ENCODE assay signal across 25 cellular contexts in the genomic region with DNA sequence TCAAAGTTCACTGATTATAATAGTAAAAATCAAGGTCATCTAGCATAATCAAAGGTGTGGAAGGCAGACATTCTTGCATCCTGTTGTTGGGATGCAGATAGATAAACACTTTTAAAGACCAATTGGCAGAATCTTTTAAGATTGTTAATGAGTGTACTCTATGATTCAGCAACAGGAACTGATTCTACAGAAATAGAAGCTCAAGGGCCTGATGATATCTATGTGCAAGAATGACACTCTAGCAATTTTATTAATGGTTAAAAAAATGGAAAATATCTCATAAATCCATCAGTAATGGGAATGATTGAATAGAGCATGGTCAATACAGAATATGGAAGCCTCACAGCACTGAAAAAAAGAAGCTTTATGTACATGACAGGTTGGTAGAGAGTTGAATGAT. TPM values are rescaled to one million over a fixed set of nuclear protein-coding genes. Genes with fewer than 3 reads are reported as not detected.
DNase-seq lines count a peak whose midpoint lies in the region; ATAC-seq, FAIRE-seq and TF ChIP-seq lines count a peak whose summit lies in the region.
"Had no signal": no experiment of that assay in that cellular context is flagged by ENCODE, and none has a peak within 500 bp of the region (broad histone marks: within the 10 kb centered on the region; RNA-seq: fewer than 3 reads in every experiment).

No MANE protein-coding gene starts in this region.

- DNase-seq in HCEC 1CT (peak; percentile 25), K562 (ENCODE audit: extremely low read depth in 1 of 4, low spot score in 3 of 4) (no peak), psoas muscle (no peak), superior temporal gyrus (ENCODE audit: extremely low spot score) (no peak)
- DNase-seq: activated CD4-positive, alpha-beta T cell treated with anti-CD3 and anti-CD28 coated beads for 36 hours; activated naive CD4-positive, alpha-beta T cell treated with anti-CD3 and anti-CD28 coated beads, Interleukin-2, amount 50 U/mL, for 16 hours; activated T-cell treated with anti-CD3 and anti-CD28 coated beads, Interleukin-2, amount 50 U/mL, for 72 hours; CD8-positive, alpha-beta memory T cell; H9; heart right ventricle; left ventricle myocardium inferior; NCI-H187 treated with DMSO at 0.1 percent for 48 hours; NCI-H774; SHP77 treated with DMSO at 0.1 percent for 48 hours; small intestine; stimulated activated naive CD4-positive, alpha-beta T cell; T-helper 1 cell; transverse colon had no signal

- CTCF ChIA-PET in K562 (lab: Yijun Ruan, JAX; ENCODE audit: low intra/inter-chr PET ratio): interaction anchor here (0.6 kb wide), 1 partner anchor 1992 kb away, joined by 4 read pairs; no protein-coding TSS in a partner anchor

- in situ Hi-C loops in K562 (cut with MboI): no loop called here

- no peak overlapping the region for H2AFZ ChIP-seq in K562 (ENCODE audit: low read depth, low read length)
- H2AFZ ChIP-seq: neural progenitor cell had no signal

- TF ChIP-seq POLR2A in K562 (conservative IDR thresholded peaks at IDR 0.05) (no peak), gastroesophageal sphincter (IDR thresholded peaks at IDR 0.05) (no peak)

- H3K4me2 ChIP-seq in K562 (ENCODE audit: insufficient read depth, low read length): no peak overlapping the region
- H3K4me2 ChIP-seq: KMS-11, neural progenitor cell had no signal

- H3K27ac ChIP-seq in K562 (ENCODE audit: extremely low read depth, low read depth, low read length) (no peak overlapping the region), psoas muscle (peak overlapping the region; percentile 19), gastroesophageal sphincter (no peak overlapping the region)
- H3K27ac ChIP-seq: heart right ventricle, KMS-11, left ventricle myocardium inferior, neural progenitor cell, transverse colon had no signal

- POLR2A ChIA-PET in K562 (lab: Yijun Ruan, JAX): no interaction called here

- TF ChIP-seq CTCF in K562 (IDR thresholded peaks at IDR 0.05 in 2 of 3, conservative IDR thresholded peaks at IDR 0.05 in 1 of 3; ENCODE audit: insufficient read depth in 2 of 3, low read depth in 1 of 3, low read length in 3 of 3) (no peak), psoas muscle (IDR thresholded peaks at IDR 0.05) (no peak), gastroesophageal sphincter (IDR thresholded peaks at IDR 0.05) (no peak)

- H3K36me3 ChIP-seq in K562 (ENCODE audit: control insufficient read depth, insufficient read depth, low read length) (no peaks in the 10 kb centered on the region), psoas muscle (ENCODE audit: insufficient read depth in 1 of 2, low read depth in 1 of 2) (no peaks in the 10 kb centered on the region), gastroesophageal sphincter (no peaks in the 10 kb centered on the region)
- H3K36me3 ChIP-seq: heart right ventricle, left ventricle myocardium inferior, neural progenitor cell, transverse colon had no signal

- BruUV-seq in K562 (replicated peaks; lab: Mats Ljungman, UMichigan): no TSS peak

- H3K9me1 ChIP-seq in K562 (ENCODE audit: control insufficient read depth, insufficient read depth, low read length): no peaks in the 10 kb centered on the region

- no peak overlapping the region for H3K4me3 ChIP-seq in K562
- H3K4me3 ChIP-seq in psoas muscle: no peak overlapping the region
- no peak overlapping the region for H3K4me3 ChIP-seq in gastroesophageal sphincter
- H3K4me3 ChIP-seq: heart right ventricle, left ventricle myocardium inferior, neural progenitor cell, transverse colon had no signal

- H3K9me3 ChIP-seq in K562 (replicated peaks; ENCODE audit: control insufficient read depth, insufficient read depth, low read depth, low read length) (no peaks in the 10 kb centered on the region), psoas muscle (no peaks in the 10 kb centered on the region), gastroesophageal sphincter (no peaks in the 10 kb centered on the region)
- H3K9me3 ChIP-seq: heart right ventricle, left ventricle myocardium inferior, transverse colon had no signal

- no peak for TF ChIP-seq RAD21 in K562 (CRISPR knock-in tag; conservative IDR thresholded peaks at IDR 0.05 in 1 of 2, IDR thresholded peaks at IDR 0.05 in 1 of 2)

- TF ChIP-seq EP300 in K562 (IDR thresholded peaks at IDR 0.05; ENCODE audit: low read length) (no peak), gastroesophageal sphincter (IDR thresholded peaks at IDR 0.05) (no peak)

- H4K20me1 ChIP-seq in K562 (replicated peaks; ENCODE audit: control insufficient read depth, insufficient read depth, low read length): no peaks in the 10 kb centered on the region

- no peak overlapping the region for H3K9ac ChIP-seq in K562 (ENCODE audit: insufficient read depth in 1 of 2, low read depth in 2 of 2, low read length in 2 of 2)
- H3K9ac ChIP-seq: KMS-11, neural progenitor cell had no signal

- H3K4me1 ChIP-seq in K562 (replicated peaks in 1 of 2; ENCODE audit: control insufficient read depth in 2 of 2, insufficient read depth in 2 of 2, low read length in 2 of 2) (no peaks in the 10 kb centered on the region), psoas muscle (peaks cover 9% of the 10 kb centered on the region), gastroesophageal sphincter (peaks cover 0 to 8% (median 2%) of the 10 kb centered on the region in 3 donors)

- peaks cover 12 to 27% of the 10 kb centered on the region in 2 experiments; a peak in 3 of 5 replicates for H3K27me3 ChIP-seq in K562 (ENCODE audit: control insufficient read depth in 2 of 2, insufficient read depth in 2 of 2, low read length in 2 of 2)
- H3K27me3 ChIP-seq in psoas muscle (ENCODE audit: insufficient read depth in 3 of 3, low read length in 2 of 3): no peaks in the 10 kb centered on the region
- H3K27me3 ChIP-seq in gastroesophageal sphincter: no peaks in the 10 kb centered on the region
- H3K27me3 ChIP-seq: heart right ventricle, neural progenitor cell, transverse colon had no signal

- FAIRE-seq in K562 (lab: Jason Lieb, UNC): no peak
- FAIRE-seq: colon, small intestine had no signal

- no peak for ATAC-seq in K562
- ATAC-seq in psoas muscle: no peak
- ATAC-seq in GM21576 (IDR thresholded peaks at IDR 0.05; ENCODE audit: unreplicated experiment): no peak
- no peak for ATAC-seq in gastroesophageal sphincter
- ATAC-seq: activated CD4-positive, alpha-beta T cell treated with anti-CD3 and anti-CD28 coated beads for 36 hours; activated T-cell treated with anti-CD3 and anti-CD28 coated beads, Interleukin-2, amount 50 U/mL, for 72 hours; heart right ventricle had no signal

- intact Hi-C loops in K562 (cut with micrococcal nuclease) (no loop called here), psoas muscle (cut with DNase I) (no loop called here)

- H3K79me2 ChIP-seq in K562 (ENCODE audit: control insufficient read depth, insufficient read depth, low read length): no peaks in the 10 kb centered on the region

RNA-seq across cellular contexts. Expression of a gene that starts 2.2 kb away (rescaled TPM):
- total RNA-seq in K562 (2011; cell fraction: chromatin; rRNA removed; ENCODE audit: low replicate concordance): not detected in 2 replicates
- total RNA-seq in K562 (2011; cell fraction: nucleolus; rRNA removed): not detected in 2 replicates
- total RNA-seq in K562 (2011; cell fraction: nucleoplasm; rRNA removed): not detected in 2 replicates
- total RNA-seq in K562 (2014; rRNA removed): not detected in 2 replicates
- total RNA-seq in K562 (2014; rRNA removed; fragmentation: Illumina TruSeq; extraction: Trizol): not detected in 2 replicates
- total RNA-seq in K562 (2015; rRNA removed; fragmentation: Illumina TruSeq; extraction: Trizol): not detected in 2 replicates
- not detected in 2 replicates for total RNA-seq in K562 (2021)
- polyA plus RNA-seq in K562 (2011; rRNA removed): not detected in 2 replicates
- not detected in 2 replicates for polyA plus RNA-seq in K562 (2011; cell fraction: cytosol; rRNA removed)
- not detected in 2 replicates for polyA plus RNA-seq in K562 (2011; cell fraction: nucleus; rRNA removed)
- 0.07 TPM in 1 of 2 replicates, not detected in the other for polyA plus RNA-seq in K562 (2012)
- not detected in 2 replicates for polyA plus RNA-seq in K562 (2014; fragmentation: Illumina TruSeq; extraction: Trizol)
- polyA plus RNA-seq in K562 (2014; fragmentation: Nextera tagmentation; extraction: Ambion mirVana): under 1 TPM in 1 of 2 experiments, not detected in 1; 0.07 TPM
- polyA plus RNA-seq in K562 (2014; rRNA removed): not detected in 2 replicates
- polyA minus RNA-seq in K562 (2011; rRNA and poly(A)+ RNA removed): not detected in 2 replicates
- not detected in 2 replicates for polyA minus RNA-seq in K562 (2011; cell fraction: cytosol; rRNA and poly(A)+ RNA removed)
- polyA minus RNA-seq in K562 (2011; cell fraction: nucleus; rRNA and poly(A)+ RNA removed): not detected in 2 replicates
- 1 to 10 TPM in 1 of 4 donors, under 1 TPM in 3; 0.07 to 2.0 (median 0.38) TPM for total RNA-seq in psoas muscle
- 1 to 10 TPM in 1 of 3 donors, under 1 TPM in 2; 0.03 to 1.3 (median 0.13) TPM for polyA plus RNA-seq in psoas muscle
- under 1 TPM in 1 of 4 donors, not detected in 3; 0.47 TPM for total RNA-seq in gastroesophageal sphincter
- total RNA-seq: activated CD4-positive, alpha-beta T cell treated with anti-CD3 and anti-CD28 coated beads for 36 hours; activated T-cell treated with anti-CD3 and anti-CD28 coated beads, Interleukin-2, amount 50 U/mL, for 72 hours; CD8-positive, alpha-beta memory T cell; OCI-LY7 had no signal
- polyA plus RNA-seq: CD8-positive, alpha-beta memory T cell had no signal

RNA-seq across cellular contexts. Expression of a gene that starts 33.7 kb away (rescaled TPM):
- 0.21 and 1.2 TPM in 2 replicates for total RNA-seq in K562 (2011; cell fraction: chromatin; rRNA removed; ENCODE audit: low replicate concordance)
- total RNA-seq in K562 (2011; cell fraction: nucleolus; rRNA removed): 0.50 TPM in 1 of 2 replicates, not detected in the other
- total RNA-seq in K562 (2011; cell fraction: nucleoplasm; rRNA removed): 0.44 and 0.76 TPM in 2 replicates
- total RNA-seq in K562 (2014; rRNA removed) (not detected in 2 replicates), K562 (2014; rRNA removed; fragmentation: Illumina TruSeq; extraction: Trizol) (not detected in 2 replicates), K562 (2015; rRNA removed; fragmentation: Illumina TruSeq; extraction: Trizol) (not detected in 2 replicates), K562 (2021) (0.04 and 0.09 TPM in 2 replicates), psoas muscle (1,000 to 10,000 TPM in 1 of 4 donors, 100 to 1,000 TPM in 3; 523 to 1,040 (median 587) TPM), gastroesophageal sphincter (100 to 1,000 TPM; 100 to 348 (median 142) TPM)
- polyA plus RNA-seq in K562 (2011; rRNA removed) (0.11 and 0.14 TPM in 2 replicates), K562 (2014; fragmentation: Illumina TruSeq; extraction: Trizol) (0.04 TPM in 1 of 2 replicates, not detected in the other), K562 (2014; fragmentation: Nextera tagmentation; extraction: Ambion mirVana) (not detected), K562 (2014; rRNA removed) (not detected in 2 replicates), psoas muscle (100 to 1,000 TPM in 2 of 3 donors, 10 to 100 TPM in 1; 52.5 to 194 (median 162) TPM)
- 0.06 and 0.44 TPM in 2 replicates for polyA plus RNA-seq in K562 (2011; cell fraction: cytosol; rRNA removed)
- polyA plus RNA-seq in K562 (2011; cell fraction: nucleus; rRNA removed): 0.43 and 0.55 TPM in 2 replicates
- 0.18 and 0.23 TPM in 2 replicates for polyA plus RNA-seq in K562 (2012)
- 0.06 and 0.07 TPM in 2 replicates for polyA minus RNA-seq in K562 (2011; rRNA and poly(A)+ RNA removed)
- polyA minus RNA-seq in K562 (2011; cell fraction: cytosol; rRNA and poly(A)+ RNA removed): not detected in 2 replicates
- 0.13 and 0.22 TPM in 2 replicates for polyA minus RNA-seq in K562 (2011; cell fraction: nucleus; rRNA and poly(A)+ RNA removed)
- total RNA-seq: activated CD4-positive, alpha-beta T cell treated with anti-CD3 and anti-CD28 coated beads for 36 hours; activated T-cell treated with anti-CD3 and anti-CD28 coated beads, Interleukin-2, amount 50 U/mL, for 72 hours; CD8-positive, alpha-beta memory T cell; OCI-LY7 had no signal
- polyA plus RNA-seq: CD8-positive, alpha-beta memory T cell had no signal

RNA-seq across cellular contexts. Expression of a gene that starts 41.1 kb away (rescaled TPM):
- not detected in 2 replicates for total RNA-seq in K562 (2011; cell fraction: chromatin; rRNA removed; ENCODE audit: low replicate concordance)
- not detected in 2 replicates for total RNA-seq in K562 (2011; cell fraction: nucleolus; rRNA removed)
- total RNA-seq in K562 (2011; cell fraction: nucleoplasm; rRNA removed): not detected in 2 replicates
- total RNA-seq in K562 (2014; rRNA removed) (not detected in 2 replicates), K562 (2014; rRNA removed; fragmentation: Illumina TruSeq; extraction: Trizol) (not detected in 2 replicates), K562 (2015; rRNA removed; fragmentation: Illumina TruSeq; extraction: Trizol) (not detected in 2 replicates), K562 (2021) (not detected in 2 replicates), psoas muscle (100 to 1,000 TPM; 399 to 903 (median 583) TPM), gastroesophageal sphincter (1 to 10 TPM; 1.3 to 8.8 (median 2.2) TPM)
- polyA plus RNA-seq in K562 (2011; rRNA removed) (not detected in 2 replicates), K562 (2014; fragmentation: Illumina TruSeq; extraction: Trizol) (not detected in 2 replicates), K562 (2014; fragmentation: Nextera tagmentation; extraction: Ambion mirVana) (not detected), K562 (2014; rRNA removed) (not detected in 2 replicates), psoas muscle (100 to 1,000 TPM; 171 to 412 (median 329) TPM)
- not detected in 2 replicates for polyA plus RNA-seq in K562 (2011; cell fraction: cytosol; rRNA removed)
- not detected in 2 replicates for polyA plus RNA-seq in K562 (2011; cell fraction: nucleus; rRNA removed)
- 0.08 and 0.39 TPM in 2 replicates for polyA plus RNA-seq in K562 (2012)
- polyA minus RNA-seq in K562 (2011; rRNA and poly(A)+ RNA removed): not detected in 2 replicates
- not detected in 2 replicates for polyA minus RNA-seq in K562 (2011; cell fraction: cytosol; rRNA and poly(A)+ RNA removed)
- polyA minus RNA-seq in K562 (2011; cell fraction: nucleus; rRNA and poly(A)+ RNA removed): not detected in 2 replicates
- total RNA-seq: activated CD4-positive, alpha-beta T cell treated with anti-CD3 and anti-CD28 coated beads for 36 hours; activated T-cell treated with anti-CD3 and anti-CD28 coated beads, Interleukin-2, amount 50 U/mL, for 72 hours; CD8-positive, alpha-beta memory T cell; mononuclear cell; OCI-LY7 had no signal
- polyA plus RNA-seq: CD8-positive, alpha-beta memory T cell had no signal

RNA-seq across cellular contexts. Expression of a gene that starts 50.8 kb away (rescaled TPM):
- 8.1 and 30.2 TPM in 2 replicates for total RNA-seq in K562 (2011; cell fraction: chromatin; rRNA removed; ENCODE audit: low replicate concordance)
- 35.5 and 43.4 TPM in 2 replicates for total RNA-seq in K562 (2011; cell fraction: nucleolus; rRNA removed)
- total RNA-seq in K562 (2011; cell fraction: nucleoplasm; rRNA removed): 16.0 and 20.1 TPM in 2 replicates
- total RNA-seq in K562 (2014; rRNA removed): 7.3 and 8.6 TPM in 2 replicates
- total RNA-seq in K562 (2014; rRNA removed; fragmentation: Illumina TruSeq; extraction: Trizol): 0.93 and 1.4 TPM in 2 replicates
- 3.2 and 3.9 TPM in 2 replicates for total RNA-seq in K562 (2015; rRNA removed; fragmentation: Illumina TruSeq; extraction: Trizol)
- total RNA-seq in K562 (2021): 11.7 and 12.5 TPM in 2 replicates
- 3.9 and 10.0 TPM in 2 replicates for polyA plus RNA-seq in K562 (2011; rRNA removed)
- polyA plus RNA-seq in K562 (2011; cell fraction: cytosol; rRNA removed): 8.4 and 14.8 TPM in 2 replicates
- polyA plus RNA-seq in K562 (2011; cell fraction: nucleus; rRNA removed): 22.5 and 32.3 TPM in 2 replicates
- 10.3 and 16.7 TPM in 2 replicates for polyA plus RNA-seq in K562 (2012)
- 3.1 and 5.9 TPM in 2 replicates for polyA plus RNA-seq in K562 (2014; fragmentation: Illumina TruSeq; extraction: Trizol)
- polyA plus RNA-seq in K562 (2014; fragmentation: Nextera tagmentation; extraction: Ambion mirVana): under 1 TPM; 0.32 to 0.35 TPM
- polyA plus RNA-seq in K562 (2014; rRNA removed): 7.1 and 7.6 TPM in 2 replicates
- polyA minus RNA-seq in K562 (2011; rRNA and poly(A)+ RNA removed): 1.6 and 3.2 TPM in 2 replicates
- polyA minus RNA-seq in K562 (2011; cell fraction: cytosol; rRNA and poly(A)+ RNA removed): 4.3 and 9.0 TPM in 2 replicates
- polyA minus RNA-seq in K562 (2011; cell fraction: nucleus; rRNA and poly(A)+ RNA removed): 5.4 and 6.7 TPM in 2 replicates
- 1 to 10 TPM; 4.3 to 8.6 (median 6.4) TPM for total RNA-seq in psoas muscle
- polyA plus RNA-seq in psoas muscle: 1 to 10 TPM; 4.9 to 6.5 (median 6.4) TPM
- 10 to 100 TPM; 17.1 to 23.0 (median 19.4) TPM for total RNA-seq in gastroesophageal sphincter

RNA-seq across cellular contexts. Expression of a gene that starts 55.9 kb away (rescaled TPM):
- total RNA-seq in K562 (2011; cell fraction: chromatin; rRNA removed; ENCODE audit: low replicate concordance): 10.6 and 15.9 TPM in 2 replicates
- 10.9 and 11.2 TPM in 2 replicates for total RNA-seq in K562 (2011; cell fraction: nucleolus; rRNA removed)
- total RNA-seq in K562 (2011; cell fraction: nucleoplasm; rRNA removed): 16.1 and 27.3 TPM in 2 replicates
- total RNA-seq in K562 (2014; rRNA removed) (23.4 and 32.7 TPM in 2 replicates), K562 (2014; rRNA removed; fragmentation: Illumina TruSeq; extraction: Trizol) (43.0 and 43.5 TPM in 2 replicates), K562 (2015; rRNA removed; fragmentation: Illumina TruSeq; extraction: Trizol) (34.4 and 34.8 TPM in 2 replicates), K562 (2021) (32.3 and 35.4 TPM in 2 replicates), psoas muscle (100 to 1,000 TPM in 2 of 4 donors, 10 to 100 TPM in 2; 51.2 to 232 (median 95.8) TPM), gastroesophageal sphincter (100 to 1,000 TPM in 3 of 4 donors, 10 to 100 TPM in 1; 94.6 to 325 (median 164) TPM)
- polyA plus RNA-seq in K562 (2011; rRNA removed) (78.7 and 139 TPM in 2 replicates), K562 (2014; fragmentation: Illumina TruSeq; extraction: Trizol) (155 and 175 TPM in 2 replicates), K562 (2014; fragmentation: Nextera tagmentation; extraction: Ambion mirVana) (10 to 100 TPM in 1 of 2 experiments, 1 to 10 TPM in 1; 8.2 to 11.9 TPM), K562 (2014; rRNA removed) (54.3 and 58.5 TPM in 2 replicates), psoas muscle (100 to 1,000 TPM in 1 of 3 donors, 10 to 100 TPM in 2; 83.4 to 111 (median 95.9) TPM)
- polyA plus RNA-seq in K562 (2011; cell fraction: cytosol; rRNA removed): 70.2 and 90.8 TPM in 2 replicates
- 36.1 and 50.9 TPM in 2 replicates for polyA plus RNA-seq in K562 (2011; cell fraction: nucleus; rRNA removed)
- polyA plus RNA-seq in K562 (2012): 40.4 and 51.5 TPM in 2 replicates
- 35.0 and 68.8 TPM in 2 replicates for polyA minus RNA-seq in K562 (2011; rRNA and poly(A)+ RNA removed)
- 23.9 and 34.5 TPM in 2 replicates for polyA minus RNA-seq in K562 (2011; cell fraction: cytosol; rRNA and poly(A)+ RNA removed)
- polyA minus RNA-seq in K562 (2011; cell fraction: nucleus; rRNA and poly(A)+ RNA removed): 5.3 and 7.7 TPM in 2 replicates

Comparison
In these comparisons a context has a peak if more than half of its experiments do, and no peak if none do; other contexts are left out.
1. RNA of a gene that starts 33.7 kb away (total RNA-seq): 523 to 1,040 TPM in psoas muscle and 100 to 348 TPM in gastroesophageal sphincter; 0.04 to 1.2 TPM in K562; every median in the first group is over 10 times any median in the second.
2. RNA of a gene that starts 41.1 kb away (total RNA-seq): 399 to 903 TPM in psoas muscle; 1.3 to 8.8 TPM in gastroesophageal sphincter and not detected in K562; every median in the first group is over 10 times any median in the second.